In the genomic region with DNA sequence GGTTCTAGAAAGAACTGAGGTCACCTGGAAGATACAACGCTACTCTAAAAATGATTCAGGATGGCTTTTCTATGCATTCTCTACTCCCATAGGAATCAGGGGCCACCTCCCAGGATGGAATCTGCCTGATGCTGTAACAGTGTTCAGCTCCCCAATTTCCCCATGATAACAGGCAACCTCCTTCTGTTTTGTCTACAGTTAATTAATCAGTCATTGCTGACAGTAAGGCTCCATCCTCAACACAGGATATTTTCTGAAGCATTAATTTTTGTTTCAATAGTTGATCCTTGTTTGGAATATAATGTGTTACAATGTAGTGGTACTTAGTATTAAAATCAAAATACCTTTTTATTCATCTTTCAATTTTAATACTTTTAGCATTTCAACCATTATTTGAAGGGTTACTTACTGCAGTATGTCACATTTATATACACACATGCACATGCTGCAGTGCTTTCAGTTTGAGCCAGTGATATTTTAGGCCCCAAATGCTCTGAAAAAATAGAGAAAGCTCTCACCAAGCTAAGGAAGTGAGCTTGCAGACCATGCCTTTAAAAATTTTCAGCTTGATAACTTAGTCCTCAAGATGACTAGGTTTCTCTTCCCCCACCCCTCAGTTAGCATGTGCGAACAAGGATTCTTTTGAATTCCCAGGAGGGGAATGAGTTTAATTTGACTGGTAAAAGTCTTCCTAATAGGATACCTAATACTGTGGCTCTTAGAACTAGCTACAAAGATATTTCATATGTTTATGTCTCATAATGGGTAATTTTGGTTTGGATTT, we compare ENCODE assay signal across 9 cellular contexts. TPM values are rescaled to one million over a fixed set of nuclear protein-coding genes. Genes with fewer than 3 reads are reported as not detected.
DNase-seq lines count a peak whose midpoint lies in the region; ATAC-seq and TF ChIP-seq lines count a peak whose summit lies in the region.
"Had no signal": no experiment of that assay in that cellular context is flagged by ENCODE, and none has a peak within 500 bp of the region (broad histone marks: within the 10 kb centered on the region; RNA-seq: fewer than 3 reads in every experiment).

No MANE protein-coding gene starts in this region.

- H3K27ac Mint-ChIP-seq in mesothelial cell of epicardium, result no peak overlapping the region

- H3K27me3 Mint-ChIP-seq in mesothelial cell of epicardium (ENCODE audit: low read depth), result no peaks in the 10 kb centered on the region

- TF ChIP-seq CTCF in GM12865 (IDR thresholded peaks at IDR 0.05; ENCODE audit: insufficient read depth, low read depth, low read length, missing control alignments), result no peak
- TF ChIP-seq CTCF in mesothelial cell of epicardium (IDR thresholded peaks at IDR 0.05; ENCODE audit: unreplicated experiment), result no peak

- H3K9me3 Mint-ChIP-seq in mesothelial cell of epicardium, result peaks cover 4% of the 10 kb centered on the region

- H3K4me3 Mint-ChIP-seq in mesothelial cell of epicardium, result no peak overlapping the region

- DNase-seq in GM12865 (ENCODE audit: low read depth) (peak; percentile 61), hepatic stellate cell (ENCODE audit: low spot score) (peak; percentile 7), NCI-H1092 (lab: John Stamatoyannopoulos, UW) (no peak), mesothelial cell of epicardium (ENCODE audit: low spot score in 2 of 2, unreplicated experiment in 2 of 2) (no peak), midbrain (lab: John Stamatoyannopoulos, UW) (no peak)
- DNase-seq in Jurkat, Clone E6-1 (ENCODE audit: low read depth, low spot score), result peak; percentile 14
- DNase-seq: T-helper 9 cell had no signal

- ATAC-seq in GM21390 (IDR thresholded peaks at IDR 0.05; ENCODE audit: unreplicated experiment) (peak; percentile 44), HG03108 (IDR thresholded peaks at IDR 0.05; ENCODE audit: unreplicated experiment) (no peak)

- no peaks in the 10 kb centered on the region for H3K36me3 Mint-ChIP-seq in mesothelial cell of epicardium

- H3K4me3 ChIP-seq in GM12865 (ENCODE audit: low read depth, low read length), result peak overlapping the region; percentile 48
- H3K4me3 ChIP-seq in Jurkat, Clone E6-1 (ENCODE audit: low read length), result peak overlapping the region; percentile 76

- H3K4me1 Mint-ChIP-seq in mesothelial cell of epicardium, result peaks cover 19% of the 10 kb centered on the region

RNA-seq across cellular contexts. Expression of a gene that starts 0.6 kb away (rescaled TPM):
- polyA plus RNA-seq in Jurkat, Clone E6-1 (2012; ENCODE audit: insufficient read depth, insufficient read length), result 11.1 TPM
- 0.07 to 0.11 TPM (median 0.09 TPM) in 3 replicates for total RNA-seq in mesothelial cell of epicardium

Comparison
In these comparisons a context has a peak if more than half of its experiments do, and no peak if none do; other contexts are left out.
1. DNase-seq: peak in GM12865 (single experiment), Jurkat, Clone E6-1 (single experiment) and hepatic stellate cell (single experiment); none in NCI-H1092 (single experiment), mesothelial cell of epicardium (0 of 2) and midbrain (single experiment).